In the genomic region with DNA sequence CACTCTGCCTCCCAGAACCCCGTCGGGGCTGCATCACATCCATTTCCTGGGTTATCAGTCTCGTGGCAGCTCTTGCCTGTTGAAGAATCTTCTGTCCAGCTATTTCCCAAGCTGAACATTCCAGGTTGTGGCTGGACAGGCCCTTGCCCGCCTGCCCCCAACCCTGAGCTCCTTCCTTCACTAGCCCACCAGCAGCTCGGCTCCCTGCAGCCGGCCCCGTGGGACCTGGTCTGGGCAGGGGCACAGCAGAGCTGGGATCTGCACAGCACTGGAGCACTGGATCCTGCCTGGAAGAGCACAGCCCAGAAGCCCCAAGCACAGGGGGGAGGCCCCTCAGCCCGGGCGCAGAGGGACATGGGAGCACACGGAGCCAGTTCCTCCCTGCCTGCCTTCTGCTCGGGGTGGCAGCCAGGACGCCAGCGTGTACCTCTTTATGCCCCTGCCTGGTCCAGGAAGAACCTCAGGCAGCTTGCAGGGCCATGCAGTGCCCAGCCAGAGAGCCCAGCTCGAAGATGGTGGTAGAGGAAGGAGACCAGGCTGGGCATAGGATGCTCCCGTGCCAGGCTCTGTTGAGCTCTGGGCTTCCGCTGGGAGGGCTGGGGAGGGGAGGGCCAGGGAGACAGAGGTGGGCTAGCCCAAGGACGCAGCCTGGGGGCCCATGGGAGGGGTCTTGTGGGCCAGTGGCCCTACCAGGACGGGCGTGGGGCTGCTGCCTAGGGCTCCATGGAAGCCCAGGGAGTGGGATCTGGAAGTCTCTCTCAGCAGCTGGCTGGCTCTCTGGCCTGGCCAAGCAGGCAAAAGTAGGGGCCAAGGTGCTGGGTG, we compare ENCODE assay signal across 2 cellular contexts.
TF ChIP-seq lines count a peak whose summit lies in the region.

No MANE protein-coding gene starts in this region.

TF ChIP-seq in WTC11, 78 proteins besides CTCF, POLR2A, EP300 and RAD21:
- TF ChIP-seq SP1 (CRISPR knock-in tag; conservative IDR thresholded peaks at IDR 0.05): no peak
- TF ChIP-seq, protein P1, sequence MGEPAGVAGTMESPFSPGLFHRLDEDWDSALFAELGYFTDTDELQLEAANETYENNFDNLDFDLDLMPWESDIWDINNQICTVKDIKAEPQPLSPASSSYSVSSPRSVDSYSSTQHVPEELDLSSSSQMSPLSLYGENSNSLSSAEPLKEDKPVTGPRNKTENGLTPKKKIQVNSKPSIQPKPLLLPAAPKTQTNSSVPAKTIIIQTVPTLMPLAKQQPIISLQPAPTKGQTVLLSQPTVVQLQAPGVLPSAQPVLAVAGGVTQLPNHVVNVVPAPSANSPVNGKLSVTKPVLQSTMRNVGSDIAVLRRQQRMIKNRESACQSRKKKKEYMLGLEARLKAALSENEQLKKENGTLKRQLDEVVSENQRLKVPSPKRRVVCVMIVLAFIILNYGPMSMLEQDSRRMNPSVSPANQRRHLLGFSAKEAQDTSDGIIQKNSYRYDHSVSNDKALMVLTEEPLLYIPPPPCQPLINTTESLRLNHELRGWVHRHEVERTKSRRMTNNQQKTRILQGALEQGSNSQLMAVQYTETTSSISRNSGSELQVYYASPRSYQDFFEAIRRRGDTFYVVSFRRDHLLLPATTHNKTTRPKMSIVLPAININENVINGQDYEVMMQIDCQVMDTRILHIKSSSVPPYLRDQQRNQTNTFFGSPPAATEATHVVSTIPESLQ (CRISPR knock-in tag; IDR thresholded peaks at IDR 0.05): no peak
- TF ChIP-seq, protein P2, sequence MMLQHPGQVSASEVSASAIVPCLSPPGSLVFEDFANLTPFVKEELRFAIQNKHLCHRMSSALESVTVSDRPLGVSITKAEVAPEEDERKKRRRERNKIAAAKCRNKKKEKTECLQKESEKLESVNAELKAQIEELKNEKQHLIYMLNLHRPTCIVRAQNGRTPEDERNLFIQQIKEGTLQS (CRISPR knock-in tag; conservative IDR thresholded peaks at IDR 0.05): no peak
- TF ChIP-seq TP53 (CRISPR knock-in tag; IDR thresholded peaks at IDR 0.05): no peak
- TF ChIP-seq IRF2 (CRISPR knock-in tag; IDR thresholded peaks at IDR 0.05; ENCODE audit: borderline replicate concordance, low read depth): no peak
- TF ChIP-seq CREB1 (CRISPR knock-in tag; IDR thresholded peaks at IDR 0.05): no peak
- no peak for TF ChIP-seq ATF1 (CRISPR knock-in tag; IDR thresholded peaks at IDR 0.05)
- TF ChIP-seq, protein P3, sequence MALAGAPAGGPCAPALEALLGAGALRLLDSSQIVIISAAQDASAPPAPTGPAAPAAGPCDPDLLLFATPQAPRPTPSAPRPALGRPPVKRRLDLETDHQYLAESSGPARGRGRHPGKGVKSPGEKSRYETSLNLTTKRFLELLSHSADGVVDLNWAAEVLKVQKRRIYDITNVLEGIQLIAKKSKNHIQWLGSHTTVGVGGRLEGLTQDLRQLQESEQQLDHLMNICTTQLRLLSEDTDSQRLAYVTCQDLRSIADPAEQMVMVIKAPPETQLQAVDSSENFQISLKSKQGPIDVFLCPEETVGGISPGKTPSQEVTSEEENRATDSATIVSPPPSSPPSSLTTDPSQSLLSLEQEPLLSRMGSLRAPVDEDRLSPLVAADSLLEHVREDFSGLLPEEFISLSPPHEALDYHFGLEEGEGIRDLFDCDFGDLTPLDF (CRISPR knock-in tag; IDR thresholded peaks at IDR 0.05): no peak
- TF ChIP-seq, protein P4, sequence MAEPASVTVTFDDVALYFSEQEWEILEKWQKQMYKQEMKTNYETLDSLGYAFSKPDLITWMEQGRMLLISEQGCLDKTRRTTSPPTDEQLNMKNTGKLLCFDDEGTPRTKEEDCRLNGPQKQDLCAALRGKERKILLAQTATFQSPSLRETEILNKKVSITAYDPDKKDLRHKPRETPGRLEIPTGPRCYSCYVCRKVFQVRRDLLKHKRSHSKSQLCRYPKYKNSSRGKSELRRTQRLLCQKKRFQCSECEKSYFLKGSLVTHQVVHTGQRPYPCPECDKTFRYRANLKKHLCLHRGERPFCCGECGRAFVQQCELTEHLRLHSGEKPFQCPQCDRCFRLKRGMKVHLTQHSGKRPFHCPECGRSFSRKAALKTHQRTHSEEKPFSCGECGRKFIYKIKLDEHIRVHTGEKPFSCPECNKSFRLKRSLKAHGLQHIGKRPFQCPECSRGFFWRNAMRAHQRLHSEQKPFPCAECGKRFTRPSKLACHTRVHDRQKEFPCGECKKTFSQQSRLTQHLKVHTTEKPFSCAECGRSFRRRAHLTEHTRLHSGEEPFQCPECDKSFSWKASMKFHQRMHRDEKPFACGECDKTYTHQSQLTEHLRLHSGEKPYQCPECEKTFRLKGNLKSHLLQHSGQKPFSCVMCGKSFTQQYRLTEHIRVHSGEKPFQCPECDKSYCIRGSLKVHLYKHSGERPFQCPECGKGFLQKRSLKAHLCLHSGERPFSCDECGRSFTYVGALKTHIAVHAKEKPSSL (CRISPR knock-in tag; conservative IDR thresholded peaks at IDR 0.05): no peak
- TF ChIP-seq, protein P5, sequence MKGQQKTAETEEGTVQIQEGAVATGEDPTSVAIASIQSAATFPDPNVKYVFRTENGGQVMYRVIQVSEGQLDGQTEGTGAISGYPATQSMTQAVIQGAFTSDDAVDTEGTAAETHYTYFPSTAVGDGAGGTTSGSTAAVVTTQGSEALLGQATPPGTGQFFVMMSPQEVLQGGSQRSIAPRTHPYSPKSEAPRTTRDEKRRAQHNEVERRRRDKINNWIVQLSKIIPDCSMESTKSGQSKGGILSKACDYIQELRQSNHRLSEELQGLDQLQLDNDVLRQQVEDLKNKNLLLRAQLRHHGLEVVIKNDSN (CRISPR knock-in tag; IDR thresholded peaks at IDR 0.05): no peak
- no peak for TF ChIP-seq TCF7 (CRISPR knock-in tag; IDR thresholded peaks at IDR 0.05; ENCODE audit: low read depth)
- TF ChIP-seq, protein P6, sequence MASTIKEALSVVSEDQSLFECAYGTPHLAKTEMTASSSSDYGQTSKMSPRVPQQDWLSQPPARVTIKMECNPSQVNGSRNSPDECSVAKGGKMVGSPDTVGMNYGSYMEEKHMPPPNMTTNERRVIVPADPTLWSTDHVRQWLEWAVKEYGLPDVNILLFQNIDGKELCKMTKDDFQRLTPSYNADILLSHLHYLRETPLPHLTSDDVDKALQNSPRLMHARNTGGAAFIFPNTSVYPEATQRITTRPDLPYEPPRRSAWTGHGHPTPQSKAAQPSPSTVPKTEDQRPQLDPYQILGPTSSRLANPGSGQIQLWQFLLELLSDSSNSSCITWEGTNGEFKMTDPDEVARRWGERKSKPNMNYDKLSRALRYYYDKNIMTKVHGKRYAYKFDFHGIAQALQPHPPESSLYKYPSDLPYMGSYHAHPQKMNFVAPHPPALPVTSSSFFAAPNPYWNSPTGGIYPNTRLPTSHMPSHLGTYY (CRISPR knock-in tag; IDR thresholded peaks at IDR 0.05): no peak
- no peak for TF ChIP-seq NFATC4 (CRISPR knock-in tag; IDR thresholded peaks at IDR 0.05)
- TF ChIP-seq RORB (CRISPR knock-in tag; IDR thresholded peaks at IDR 0.05): no peak
- TF ChIP-seq ZNF263 (CRISPR knock-in tag; IDR thresholded peaks at IDR 0.05; ENCODE audit: low read depth): no peak
- no peak for TF ChIP-seq TEAD1 (CRISPR knock-in tag; IDR thresholded peaks at IDR 0.05)
- TF ChIP-seq KAT7 (CRISPR knock-in tag; IDR thresholded peaks at IDR 0.05; ENCODE audit: borderline replicate concordance): no peak
- no peak for TF ChIP-seq TEAD4 (CRISPR knock-in tag; IDR thresholded peaks at IDR 0.05)

TF ChIP-seq in HepG2, 621 proteins besides CTCF, POLR2A, EP300 and RAD21:
- TF ChIP-seq, protein P7, sequence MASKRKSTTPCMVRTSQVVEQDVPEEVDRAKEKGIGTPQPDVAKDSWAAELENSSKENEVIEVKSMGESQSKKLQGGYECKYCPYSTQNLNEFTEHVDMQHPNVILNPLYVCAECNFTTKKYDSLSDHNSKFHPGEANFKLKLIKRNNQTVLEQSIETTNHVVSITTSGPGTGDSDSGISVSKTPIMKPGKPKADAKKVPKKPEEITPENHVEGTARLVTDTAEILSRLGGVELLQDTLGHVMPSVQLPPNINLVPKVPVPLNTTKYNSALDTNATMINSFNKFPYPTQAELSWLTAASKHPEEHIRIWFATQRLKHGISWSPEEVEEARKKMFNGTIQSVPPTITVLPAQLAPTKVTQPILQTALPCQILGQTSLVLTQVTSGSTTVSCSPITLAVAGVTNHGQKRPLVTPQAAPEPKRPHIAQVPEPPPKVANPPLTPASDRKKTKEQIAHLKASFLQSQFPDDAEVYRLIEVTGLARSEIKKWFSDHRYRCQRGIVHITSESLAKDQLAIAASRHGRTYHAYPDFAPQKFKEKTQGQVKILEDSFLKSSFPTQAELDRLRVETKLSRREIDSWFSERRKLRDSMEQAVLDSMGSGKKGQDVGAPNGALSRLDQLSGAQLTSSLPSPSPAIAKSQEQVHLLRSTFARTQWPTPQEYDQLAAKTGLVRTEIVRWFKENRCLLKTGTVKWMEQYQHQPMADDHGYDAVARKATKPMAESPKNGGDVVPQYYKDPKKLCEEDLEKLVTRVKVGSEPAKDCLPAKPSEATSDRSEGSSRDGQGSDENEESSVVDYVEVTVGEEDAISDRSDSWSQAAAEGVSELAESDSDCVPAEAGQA (IDR thresholded peaks at IDR 0.05; ENCODE audit: low read depth): no peak
- TF ChIP-seq, protein P7 (CRISPR knock-in tag; IDR thresholded peaks at IDR 0.05; ENCODE audit: borderline replicate concordance): no peak
- 0 out of 2 replicates have a peak, but pooled peaks have one; percentile 2 for TF ChIP-seq MTA1 (CRISPR knock-in tag; IDR thresholded peaks at IDR 0.05; ENCODE audit: borderline replicate concordance)
- no peak for TF ChIP-seq SP1 (IDR thresholded peaks at IDR 0.05)
- no peak for TF ChIP-seq SP1 (CRISPR knock-in tag; IDR thresholded peaks at IDR 0.05)
- no peak for TF ChIP-seq CC2D1A (CRISPR knock-in tag; IDR thresholded peaks at IDR 0.05)
- TF ChIP-seq CENPT (CRISPR knock-in tag; IDR thresholded peaks at IDR 0.05; ENCODE audit: low read depth): no peak
- TF ChIP-seq, protein P8, sequence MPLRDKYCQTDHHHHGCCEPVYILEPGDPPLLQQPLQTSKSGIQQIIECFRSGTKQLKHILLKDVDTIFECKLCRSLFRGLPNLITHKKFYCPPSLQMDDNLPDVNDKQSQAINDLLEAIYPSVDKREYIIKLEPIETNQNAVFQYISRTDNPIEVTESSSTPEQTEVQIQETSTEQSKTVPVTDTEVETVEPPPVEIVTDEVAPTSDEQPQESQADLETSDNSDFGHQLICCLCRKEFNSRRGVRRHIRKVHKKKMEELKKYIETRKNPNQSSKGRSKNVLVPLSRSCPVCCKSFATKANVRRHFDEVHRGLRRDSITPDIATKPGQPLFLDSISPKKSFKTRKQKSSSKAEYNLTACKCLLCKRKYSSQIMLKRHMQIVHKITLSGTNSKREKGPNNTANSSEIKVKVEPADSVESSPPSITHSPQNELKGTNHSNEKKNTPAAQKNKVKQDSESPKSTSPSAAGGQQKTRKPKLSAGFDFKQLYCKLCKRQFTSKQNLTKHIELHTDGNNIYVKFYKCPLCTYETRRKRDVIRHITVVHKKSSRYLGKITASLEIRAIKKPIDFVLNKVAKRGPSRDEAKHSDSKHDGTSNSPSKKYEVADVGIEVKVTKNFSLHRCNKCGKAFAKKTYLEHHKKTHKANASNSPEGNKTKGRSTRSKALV (CRISPR knock-in tag; IDR thresholded peaks at IDR 0.05): no peak
- TF ChIP-seq PITX1 (CRISPR knock-in tag; IDR thresholded peaks at IDR 0.05): no peak
- no peak for TF ChIP-seq ZNF101 (CRISPR knock-in tag; IDR thresholded peaks at IDR 0.05; ENCODE audit: borderline replicate concordance, low read depth)
- TF ChIP-seq MXI1 (IDR thresholded peaks at IDR 0.05; ENCODE audit: borderline replicate concordance, low read depth, low read length): no peak
- TF ChIP-seq HNRNPL (IDR thresholded peaks at IDR 0.05; ENCODE audit: low read depth, low read length): 0 out of 2 replicates have a peak, but pooled peaks have one; percentile 14
- TF ChIP-seq MIER2 (CRISPR knock-in tag; IDR thresholded peaks at IDR 0.05): no peak
